ENCODE assay signal across 1 cellular context in the genomic region with DNA sequence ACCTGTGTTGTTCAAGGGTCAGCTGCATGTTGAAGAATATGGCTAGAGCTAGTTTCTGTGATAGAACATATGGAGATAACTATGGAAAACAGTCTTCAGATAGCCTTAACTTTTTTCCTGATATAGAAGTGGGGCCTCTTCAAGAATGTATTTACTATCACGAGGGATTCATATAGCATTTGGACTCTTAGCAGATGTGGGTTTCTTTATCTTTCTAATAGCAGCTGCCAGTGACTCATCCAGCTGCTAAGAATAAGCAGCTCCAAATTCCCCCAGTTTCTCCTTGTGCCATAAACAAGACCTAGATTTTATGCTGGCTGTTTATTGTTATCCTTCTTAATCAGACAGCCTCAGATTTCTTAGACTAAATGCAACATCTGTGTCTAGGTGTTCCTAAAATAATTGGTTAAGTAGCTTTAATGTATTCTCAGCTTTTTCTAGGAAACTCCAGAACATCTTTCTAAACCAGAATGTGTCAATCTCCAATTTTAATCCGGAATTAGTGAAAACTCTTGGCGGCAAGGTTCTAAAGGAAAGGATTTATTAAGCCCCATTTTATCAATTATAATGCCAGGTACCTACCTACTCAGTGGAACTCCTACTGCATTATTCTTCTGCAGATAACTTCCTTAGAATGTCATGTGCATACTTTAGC.
TF ChIP-seq lines count a peak whose summit lies in the region.

No MANE protein-coding gene starts in this region.

TF ChIP-seq in K562, 482 proteins besides CTCF, POLR2A, EP300 and RAD21 (continued from another document and continues in another):
- TF ChIP-seq, protein P1, sequence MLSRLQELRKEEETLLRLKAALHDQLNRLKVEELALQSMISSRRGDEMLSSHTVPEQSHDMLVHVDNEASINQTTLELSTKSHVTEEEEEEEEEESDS (CRISPR knock-in tag; IDR thresholded peaks at IDR 0.05) = no peak
- TF ChIP-seq NR4A1 (CRISPR knock-in tag; IDR thresholded peaks at IDR 0.05) = no peak
- TF ChIP-seq NR4A1 (tag; IDR thresholded peaks at IDR 0.05) = no peak
- no peak for TF ChIP-seq POLR2AphosphoS2 (IDR thresholded peaks at IDR 0.05; ENCODE audit: low read length)
- TF ChIP-seq, protein P2, sequence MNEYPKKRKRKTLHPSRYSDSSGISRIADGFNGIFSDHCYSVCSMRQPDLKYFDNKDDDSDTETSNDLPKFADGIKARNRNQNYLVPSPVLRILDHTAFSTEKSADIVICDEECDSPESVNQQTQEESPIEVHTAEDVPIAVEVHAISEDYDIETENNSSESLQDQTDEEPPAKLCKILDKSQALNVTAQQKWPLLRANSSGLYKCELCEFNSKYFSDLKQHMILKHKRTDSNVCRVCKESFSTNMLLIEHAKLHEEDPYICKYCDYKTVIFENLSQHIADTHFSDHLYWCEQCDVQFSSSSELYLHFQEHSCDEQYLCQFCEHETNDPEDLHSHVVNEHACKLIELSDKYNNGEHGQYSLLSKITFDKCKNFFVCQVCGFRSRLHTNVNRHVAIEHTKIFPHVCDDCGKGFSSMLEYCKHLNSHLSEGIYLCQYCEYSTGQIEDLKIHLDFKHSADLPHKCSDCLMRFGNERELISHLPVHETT (CRISPR knock-in tag; conservative IDR thresholded peaks at IDR 0.05 in 1 of 2, IDR thresholded peaks at IDR 0.05 in 1 of 2) = peak in 1 of 2 experiments; percentile 91; a peak in 2 of 4 replicates
- TF ChIP-seq, protein P3, sequence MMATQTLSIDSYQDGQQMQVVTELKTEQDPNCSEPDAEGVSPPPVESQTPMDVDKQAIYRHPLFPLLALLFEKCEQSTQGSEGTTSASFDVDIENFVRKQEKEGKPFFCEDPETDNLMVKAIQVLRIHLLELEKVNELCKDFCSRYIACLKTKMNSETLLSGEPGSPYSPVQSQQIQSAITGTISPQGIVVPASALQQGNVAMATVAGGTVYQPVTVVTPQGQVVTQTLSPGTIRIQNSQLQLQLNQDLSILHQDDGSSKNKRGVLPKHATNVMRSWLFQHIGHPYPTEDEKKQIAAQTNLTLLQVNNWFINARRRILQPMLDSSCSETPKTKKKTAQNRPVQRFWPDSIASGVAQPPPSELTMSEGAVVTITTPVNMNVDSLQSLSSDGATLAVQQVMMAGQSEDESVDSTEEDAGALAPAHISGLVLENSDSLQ (IDR thresholded peaks at IDR 0.05) = peak; percentile 51
- TF ChIP-seq, protein P4, sequence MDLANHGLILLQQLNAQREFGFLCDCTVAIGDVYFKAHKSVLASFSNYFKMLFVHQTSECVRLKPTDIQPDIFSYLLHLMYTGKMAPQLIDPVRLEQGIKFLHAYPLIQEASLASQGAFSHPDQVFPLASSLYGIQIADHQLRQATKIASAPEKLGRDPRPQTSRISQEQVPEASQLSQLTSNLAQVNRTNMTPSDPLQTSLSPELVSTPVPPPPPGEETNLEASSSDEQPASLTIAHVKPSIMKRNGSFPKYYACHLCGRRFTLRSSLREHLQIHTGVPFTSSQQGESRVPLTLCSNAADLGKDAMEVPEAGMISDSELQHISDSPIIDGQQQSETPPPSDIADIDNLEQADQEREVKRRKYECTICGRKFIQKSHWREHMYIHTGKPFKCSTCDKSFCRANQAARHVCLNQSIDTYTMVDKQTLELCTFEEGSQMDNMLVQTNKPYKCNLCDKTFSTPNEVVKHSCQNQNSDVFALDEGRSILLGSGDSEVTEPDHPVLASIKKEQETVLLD (IDR thresholded peaks at IDR 0.05) = no peak
- no peak for TF ChIP-seq KDM4B (IDR thresholded peaks at IDR 0.05; ENCODE audit: borderline replicate concordance in 2 of 2, low read depth in 1 of 2)
- TF ChIP-seq TEAD4 (IDR thresholded peaks at IDR 0.05; ENCODE audit: low read length) = peak; percentile 99
- TF ChIP-seq TEAD4 (CRISPR knock-in tag; IDR thresholded peaks at IDR 0.05; ENCODE audit: borderline replicate concordance) = no peak
- TF ChIP-seq NCOA1 (IDR thresholded peaks at IDR 0.05; ENCODE audit: low read depth) = peak; percentile 69
- no peak for TF ChIP-seq GTF2A2 (tag; IDR thresholded peaks at IDR 0.05)
- TF ChIP-seq ZBTB17 (CRISPR knock-in tag; IDR thresholded peaks at IDR 0.05) = 0 out of 2 replicates have a peak, but pooled peaks have one; percentile 52
- peak; percentile 30; the same call in 1 of the 2 replicates for TF ChIP-seq L3MBTL2 (IDR thresholded peaks at IDR 0.05)
- no peak for TF ChIP-seq MED1 (CRISPR knock-in tag; IDR thresholded peaks at IDR 0.05; ENCODE audit: borderline replicate concordance)
- no peak for TF ChIP-seq ZNF133 (CRISPR knock-in tag; IDR thresholded peaks at IDR 0.05)
- TF ChIP-seq ZNF232 (CRISPR knock-in tag; IDR thresholded peaks at IDR 0.05) = no peak
- TF ChIP-seq, protein P5, sequence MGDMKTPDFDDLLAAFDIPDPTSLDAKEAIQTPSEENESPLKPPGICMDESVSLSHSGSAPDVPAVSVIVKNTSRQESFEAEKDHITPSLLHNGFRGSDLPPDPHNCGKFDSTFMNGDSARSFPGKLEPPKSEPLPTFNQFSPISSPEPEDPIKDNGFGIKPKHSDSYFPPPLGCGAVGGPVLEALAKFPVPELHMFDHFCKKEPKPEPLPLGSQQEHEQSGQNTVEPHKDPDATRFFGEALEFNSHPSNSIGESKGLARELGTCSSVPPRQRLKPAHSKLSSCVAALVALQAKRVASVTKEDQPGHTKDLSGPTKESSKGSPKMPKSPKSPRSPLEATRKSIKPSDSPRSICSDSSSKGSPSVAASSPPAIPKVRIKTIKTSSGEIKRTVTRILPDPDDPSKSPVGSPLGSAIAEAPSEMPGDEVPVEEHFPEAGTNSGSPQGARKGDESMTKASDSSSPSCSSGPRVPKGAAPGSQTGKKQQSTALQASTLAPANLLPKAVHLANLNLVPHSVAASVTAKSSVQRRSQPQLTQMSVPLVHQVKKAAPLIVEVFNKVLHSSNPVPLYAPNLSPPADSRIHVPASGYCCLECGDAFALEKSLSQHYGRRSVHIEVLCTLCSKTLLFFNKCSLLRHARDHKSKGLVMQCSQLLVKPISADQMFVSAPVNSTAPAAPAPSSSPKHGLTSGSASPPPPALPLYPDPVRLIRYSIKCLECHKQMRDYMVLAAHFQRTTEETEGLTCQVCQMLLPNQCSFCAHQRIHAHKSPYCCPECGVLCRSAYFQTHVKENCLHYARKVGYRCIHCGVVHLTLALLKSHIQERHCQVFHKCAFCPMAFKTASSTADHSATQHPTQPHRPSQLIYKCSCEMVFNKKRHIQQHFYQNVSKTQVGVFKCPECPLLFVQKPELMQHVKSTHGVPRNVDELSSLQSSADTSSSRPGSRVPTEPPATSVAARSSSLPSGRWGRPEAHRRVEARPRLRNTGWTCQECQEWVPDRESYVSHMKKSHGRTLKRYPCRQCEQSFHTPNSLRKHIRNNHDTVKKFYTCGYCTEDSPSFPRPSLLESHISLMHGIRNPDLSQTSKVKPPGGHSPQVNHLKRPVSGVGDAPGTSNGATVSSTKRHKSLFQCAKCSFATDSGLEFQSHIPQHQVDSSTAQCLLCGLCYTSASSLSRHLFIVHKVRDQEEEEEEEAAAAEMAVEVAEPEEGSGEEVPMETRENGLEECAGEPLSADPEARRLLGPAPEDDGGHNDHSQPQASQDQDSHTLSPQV (IDR thresholded peaks at IDR 0.05) = no peak
- peak; percentile 58; the same call in 1 of the 2 replicates for TF ChIP-seq BHLHE40 (IDR thresholded peaks at IDR 0.05; ENCODE audit: low read length)
- TF ChIP-seq, protein P6, sequence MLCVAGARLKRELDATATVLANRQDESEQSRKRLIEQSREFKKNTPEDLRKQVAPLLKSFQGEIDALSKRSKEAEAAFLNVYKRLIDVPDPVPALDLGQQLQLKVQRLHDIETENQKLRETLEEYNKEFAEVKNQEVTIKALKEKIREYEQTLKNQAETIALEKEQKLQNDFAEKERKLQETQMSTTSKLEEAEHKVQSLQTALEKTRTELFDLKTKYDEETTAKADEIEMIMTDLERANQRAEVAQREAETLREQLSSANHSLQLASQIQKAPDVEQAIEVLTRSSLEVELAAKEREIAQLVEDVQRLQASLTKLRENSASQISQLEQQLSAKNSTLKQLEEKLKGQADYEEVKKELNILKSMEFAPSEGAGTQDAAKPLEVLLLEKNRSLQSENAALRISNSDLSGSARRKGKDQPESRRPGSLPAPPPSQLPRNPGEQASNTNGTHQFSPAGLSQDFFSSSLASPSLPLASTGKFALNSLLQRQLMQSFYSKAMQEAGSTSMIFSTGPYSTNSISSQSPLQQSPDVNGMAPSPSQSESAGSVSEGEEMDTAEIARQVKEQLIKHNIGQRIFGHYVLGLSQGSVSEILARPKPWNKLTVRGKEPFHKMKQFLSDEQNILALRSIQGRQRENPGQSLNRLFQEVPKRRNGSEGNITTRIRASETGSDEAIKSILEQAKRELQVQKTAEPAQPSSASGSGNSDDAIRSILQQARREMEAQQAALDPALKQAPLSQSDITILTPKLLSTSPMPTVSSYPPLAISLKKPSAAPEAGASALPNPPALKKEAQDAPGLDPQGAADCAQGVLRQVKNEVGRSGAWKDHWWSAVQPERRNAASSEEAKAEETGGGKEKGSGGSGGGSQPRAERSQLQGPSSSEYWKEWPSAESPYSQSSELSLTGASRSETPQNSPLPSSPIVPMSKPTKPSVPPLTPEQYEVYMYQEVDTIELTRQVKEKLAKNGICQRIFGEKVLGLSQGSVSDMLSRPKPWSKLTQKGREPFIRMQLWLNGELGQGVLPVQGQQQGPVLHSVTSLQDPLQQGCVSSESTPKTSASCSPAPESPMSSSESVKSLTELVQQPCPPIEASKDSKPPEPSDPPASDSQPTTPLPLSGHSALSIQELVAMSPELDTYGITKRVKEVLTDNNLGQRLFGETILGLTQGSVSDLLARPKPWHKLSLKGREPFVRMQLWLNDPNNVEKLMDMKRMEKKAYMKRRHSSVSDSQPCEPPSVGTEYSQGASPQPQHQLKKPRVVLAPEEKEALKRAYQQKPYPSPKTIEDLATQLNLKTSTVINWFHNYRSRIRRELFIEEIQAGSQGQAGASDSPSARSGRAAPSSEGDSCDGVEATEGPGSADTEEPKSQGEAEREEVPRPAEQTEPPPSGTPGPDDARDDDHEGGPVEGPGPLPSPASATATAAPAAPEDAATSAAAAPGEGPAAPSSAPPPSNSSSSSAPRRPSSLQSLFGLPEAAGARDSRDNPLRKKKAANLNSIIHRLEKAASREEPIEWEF (CRISPR knock-in tag; IDR thresholded peaks at IDR 0.05) = peak; percentile 84; the same call in 1 of the 2 replicates
- TF ChIP-seq ZNF174 (CRISPR knock-in tag; IDR thresholded peaks at IDR 0.05) = no peak
- TF ChIP-seq SRSF7 (optimal IDR thresholded peaks at IDR 0.05; ENCODE audit: low read depth, low read length) = no peak
- TF ChIP-seq RCOR1 (IDR thresholded peaks at IDR 0.05; ENCODE audit: borderline replicate concordance in 1 of 2, low read depth in 2 of 2, low read length in 2 of 2) = peak; percentile 72 to 92
- TF ChIP-seq ADNP (tag; IDR thresholded peaks at IDR 0.05) = 0 out of 2 replicates have a peak, but pooled peaks have one; percentile 9
- no peak for TF ChIP-seq FOXP1 (CRISPR knock-in tag; IDR thresholded peaks at IDR 0.05)
- no peak for TF ChIP-seq RUNX1 (IDR thresholded peaks at IDR 0.05; ENCODE audit: low read depth)
- TF ChIP-seq, protein P7, sequence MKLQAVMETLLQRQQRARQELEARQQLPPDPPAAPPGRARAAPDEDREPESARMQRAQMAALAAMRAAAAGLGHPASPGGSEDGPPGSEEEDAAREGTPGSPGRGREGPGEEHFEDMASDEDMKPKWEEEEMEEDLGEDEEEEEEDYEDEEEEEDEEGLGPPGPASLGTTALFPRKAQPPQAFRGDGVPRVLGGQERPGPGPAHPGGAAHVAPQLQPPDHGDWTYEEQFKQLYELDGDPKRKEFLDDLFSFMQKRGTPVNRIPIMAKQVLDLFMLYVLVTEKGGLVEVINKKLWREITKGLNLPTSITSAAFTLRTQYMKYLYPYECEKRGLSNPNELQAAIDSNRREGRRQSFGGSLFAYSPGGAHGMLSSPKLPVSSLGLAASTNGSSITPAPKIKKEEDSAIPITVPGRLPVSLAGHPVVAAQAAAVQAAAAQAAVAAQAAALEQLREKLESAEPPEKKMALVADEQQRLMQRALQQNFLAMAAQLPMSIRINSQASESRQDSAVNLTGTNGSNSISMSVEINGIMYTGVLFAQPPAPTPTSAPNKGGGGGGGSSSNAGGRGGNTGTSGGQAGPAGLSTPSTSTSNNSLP (IDR thresholded peaks at IDR 0.05; ENCODE audit: borderline replicate concordance, low read depth, low read length) = peak; percentile 83; the same call in 1 of the 2 replicates
- TF ChIP-seq, protein P8, sequence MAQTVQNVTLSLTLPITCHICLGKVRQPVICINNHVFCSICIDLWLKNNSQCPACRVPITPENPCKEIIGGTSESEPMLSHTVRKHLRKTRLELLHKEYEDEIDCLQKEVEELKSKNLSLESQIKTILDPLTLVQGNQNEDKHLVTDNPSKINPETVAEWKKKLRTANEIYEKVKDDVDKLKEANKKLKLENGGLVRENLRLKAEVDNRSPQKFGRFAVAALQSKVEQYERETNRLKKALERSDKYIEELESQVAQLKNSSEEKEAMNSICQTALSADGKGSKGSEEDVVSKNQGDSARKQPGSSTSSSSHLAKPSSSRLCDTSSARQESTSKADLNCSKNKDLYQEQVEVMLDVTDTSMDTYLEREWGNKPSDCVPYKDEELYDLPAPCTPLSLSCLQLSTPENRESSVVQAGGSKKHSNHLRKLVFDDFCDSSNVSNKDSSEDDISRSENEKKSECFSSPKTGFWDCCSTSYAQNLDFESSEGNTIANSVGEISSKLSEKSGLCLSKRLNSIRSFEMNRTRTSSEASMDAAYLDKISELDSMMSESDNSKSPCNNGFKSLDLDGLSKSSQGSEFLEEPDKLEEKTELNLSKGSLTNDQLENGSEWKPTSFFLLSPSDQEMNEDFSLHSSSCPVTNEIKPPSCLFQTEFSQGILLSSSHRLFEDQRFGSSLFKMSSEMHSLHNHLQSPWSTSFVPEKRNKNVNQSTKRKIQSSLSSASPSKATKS (CRISPR knock-in tag; IDR thresholded peaks at IDR 0.05) = no peak
- TF ChIP-seq DACH1 (IDR thresholded peaks at IDR 0.05; ENCODE audit: partially characterized antibody) = peak; percentile 85
- TF ChIP-seq ZNF780A (CRISPR knock-in tag; IDR thresholded peaks at IDR 0.05) = no peak
- no peak for TF ChIP-seq DIDO1 (tag; IDR thresholded peaks at IDR 0.05; ENCODE audit: low read depth)
- no peak for TF ChIP-seq ILK (tag; IDR thresholded peaks at IDR 0.05; ENCODE audit: borderline replicate concordance, low read depth)
- TF ChIP-seq, protein P9, sequence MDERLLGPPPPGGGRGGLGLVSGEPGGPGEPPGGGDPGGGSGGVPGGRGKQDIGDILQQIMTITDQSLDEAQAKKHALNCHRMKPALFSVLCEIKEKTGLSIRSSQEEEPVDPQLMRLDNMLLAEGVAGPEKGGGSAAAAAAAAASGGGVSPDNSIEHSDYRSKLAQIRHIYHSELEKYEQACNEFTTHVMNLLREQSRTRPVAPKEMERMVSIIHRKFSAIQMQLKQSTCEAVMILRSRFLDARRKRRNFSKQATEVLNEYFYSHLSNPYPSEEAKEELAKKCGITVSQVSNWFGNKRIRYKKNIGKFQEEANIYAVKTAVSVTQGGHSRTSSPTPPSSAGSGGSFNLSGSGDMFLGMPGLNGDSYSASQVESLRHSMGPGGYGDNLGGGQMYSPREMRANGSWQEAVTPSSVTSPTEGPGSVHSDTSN (CRISPR knock-in tag; IDR thresholded peaks at IDR 0.05; ENCODE audit: low read depth) = no peak
- TF ChIP-seq, protein P9 (tag; conservative IDR thresholded peaks at IDR 0.05; ENCODE audit: low read depth) = peak; percentile 34
